Comparison of ENCODE assay signal across 20 cellular contexts in the genomic region with DNA sequence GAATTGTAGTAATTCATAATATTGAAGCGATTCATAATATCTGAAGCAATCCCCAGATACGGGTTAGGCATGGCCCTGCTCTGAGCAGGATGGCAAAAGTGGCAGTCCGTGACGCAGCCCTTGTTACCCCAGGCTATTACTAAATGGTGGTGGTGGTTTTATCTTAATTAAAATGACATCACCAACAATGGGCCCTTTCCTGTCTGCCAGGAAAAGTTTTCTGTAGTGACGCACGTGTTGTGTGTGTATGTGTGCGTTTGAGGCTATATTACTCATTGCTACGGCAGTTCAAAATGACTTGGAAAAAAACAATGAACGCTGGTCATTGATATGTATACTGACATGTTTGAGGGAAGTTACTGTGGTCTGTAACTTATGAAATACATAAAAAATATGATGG. TPM values are rescaled to one million over a fixed set of nuclear protein-coding genes. Genes with fewer than 3 reads are reported as not detected.
A peak's percentile ranks its signal among the peaks of the same experiment; 100 is the strongest.
DNase-seq lines count a peak whose midpoint lies in the region; TF ChIP-seq lines count a peak whose summit lies in the region.
"Had no signal": no experiment of that assay in that cellular context is flagged by ENCODE, and none has a peak within 500 bp of the region (broad histone marks: within the 10 kb centered on the region; RNA-seq: fewer than 3 reads in every experiment).

No MANE protein-coding gene starts in this region.

- no peaks in the 10 kb centered on the region for H3K27me3 ChIP-seq in Peyer's patch
- H3K27me3 ChIP-seq in BE2C, result no peaks in the 10 kb centered on the region
- H3K27me3 ChIP-seq: gastrocnemius medialis, neural progenitor cell had no signal

- TF ChIP-seq POLR2A in Peyer's patch (IDR thresholded peaks at IDR 0.05), result no peak

- H3K9me3 ChIP-seq in Peyer's patch, result no peaks in the 10 kb centered on the region
- no peaks in the 10 kb centered on the region for H3K9me3 ChIP-seq in BE2C
- H3K9me3 ChIP-seq: A549, gastrocnemius medialis had no signal

- H3K4me1 ChIP-seq in Peyer's patch, result peaks cover 0 to 15% (median 3%) of the 10 kb centered on the region in 4 donors
- no peaks in the 10 kb centered on the region for H3K4me1 ChIP-seq in BE2C
- H3K4me1 ChIP-seq: A549, neural progenitor cell had no signal

- H3K27ac ChIP-seq in Peyer's patch, result peak overlapping the region in 3 of 4 donors; percentile 11 to 80 (median 40)
- H3K27ac ChIP-seq: A549, gastrocnemius medialis, neural progenitor cell had no signal

- no peak for TF ChIP-seq CTCF in Peyer's patch (IDR thresholded peaks at IDR 0.05)
- no peak for TF ChIP-seq CTCF in cardiac fibroblast (IDR thresholded peaks at IDR 0.05; ENCODE audit: low read depth, low read length)
- no peak for TF ChIP-seq CTCF in progenitor cell of endocrine pancreas (IDR thresholded peaks at IDR 0.05; ENCODE audit: unreplicated experiment)
- no peak for TF ChIP-seq CTCF in BE2C (IDR thresholded peaks at IDR 0.05; ENCODE audit: low read depth, low read length)

- peaks cover 0 to 33% (median 0%) of the 10 kb centered on the region in 3 donors for H3K36me3 ChIP-seq in Peyer's patch
- H3K36me3 ChIP-seq in BE2C, result no peaks in the 10 kb centered on the region

- DNase-seq in Daoy (ENCODE audit: low read depth), result peak; percentile 84
- no peak for DNase-seq in Peyer's patch
- DNase-seq in cardiac fibroblast (ENCODE audit: low read depth in 2 of 2), result peak; percentile 74 to 75
- DNase-seq in glomerular endothelial cell (ENCODE audit: extremely low read depth, low read depth, low spot score), result peak; percentile 92
- DNase-seq in NCI-H187 treated with DMSO at 0.1 percent for 48 hours (lab: John Stamatoyannopoulos, UW), result no peak
- no peak for DNase-seq in NCI-H1092 (lab: John Stamatoyannopoulos, UW)
- no peak for DNase-seq in progenitor cell of endocrine pancreas (ENCODE audit: low spot score, unreplicated experiment)
- DNase-seq in BE2C, result no peak
- DNase-seq: activated CD4-positive, alpha-beta T cell treated with anti-CD3 and anti-CD28 coated beads, Interleukin-2, amount 50 U/mL, for 1 hour; activated CD8-positive, alpha-beta memory T cell treated with anti-CD3 and anti-CD28 coated beads, Interleukin-2, amount 50 U/mL, for 48 hours; gastrocnemius medialis; Karpas-422; NCI-H1105 treated with DMSO at 0.1 percent for 48 hours; NCI-H526; SHP77; stimulated activated CD4-positive, alpha-beta T cell treated with anti-CD3 and anti-CD28 coated beads, Interleukin-4, amount 100 ng/mL, for 24 hours had no signal

- H3K4me3 Mint-ChIP-seq in progenitor cell of endocrine pancreas (ENCODE audit: low read depth), result no peak overlapping the region
- H3K4me3 Mint-ChIP-seq: CD14-positive monocyte, neural progenitor cell had no signal

- peaks cover 7% of the 10 kb centered on the region for H3K36me3 Mint-ChIP-seq in progenitor cell of endocrine pancreas (ENCODE audit: insufficient read depth)

- H3K27me3 Mint-ChIP-seq in progenitor cell of endocrine pancreas, result no peaks in the 10 kb centered on the region

- H3K9me3 Mint-ChIP-seq in progenitor cell of endocrine pancreas (ENCODE audit: low read depth), result no peaks in the 10 kb centered on the region
- H3K9me3 Mint-ChIP-seq: CD14-positive monocyte, neural progenitor cell had no signal

- H3K4me3 ChIP-seq in Peyer's patch, result no peak overlapping the region
- H3K4me3 ChIP-seq in cardiac fibroblast (replicated peaks in 1 of 2; ENCODE audit: low read depth in 2 of 2, low read length in 2 of 2), result no peak overlapping the region
- no peak overlapping the region for H3K4me3 ChIP-seq in BE2C (ENCODE audit: low read depth, low read length)
- H3K4me3 ChIP-seq: A549, gastrocnemius medialis, neural progenitor cell, smooth muscle cell had no signal

- H3K4me1 Mint-ChIP-seq in progenitor cell of endocrine pancreas (ENCODE audit: low read depth), result no peaks in the 10 kb centered on the region

- no peak overlapping the region for H3K27ac Mint-ChIP-seq in progenitor cell of endocrine pancreas
- H3K27ac Mint-ChIP-seq: neural progenitor cell had no signal

RNA-seq across cellular contexts. Expression of gene MOCOS, which starts 10.6 kb away (rescaled TPM):
- 4.4 and 4.5 TPM in 2 replicates for total RNA-seq in Daoy (2014; rRNA removed; shearing (Covaris generic))
- total RNA-seq in Peyer's patch, result 10 to 100 TPM in 3 of 4 donors, 1 to 10 TPM in 1; 5.0 to 34.0 (median 25.4) TPM
- total RNA-seq in glomerular endothelial cell, result 1.3 and 1.8 TPM in 2 replicates
- total RNA-seq in progenitor cell of endocrine pancreas, result 2.0 and 3.0 TPM in 2 replicates
- not detected for polyA plus RNA-seq in BE2C (2012; ENCODE audit: insufficient read depth, insufficient read length, low read depth)

RNA-seq across cellular contexts. Expression of gene ELP2, which starts 47.0 kb away (rescaled TPM):
- total RNA-seq in Daoy (2014; rRNA removed; shearing (Covaris generic)), result 77.4 and 80.6 TPM in 2 replicates
- total RNA-seq in Peyer's patch (10 to 100 TPM; 41.2 to 74.6 (median 55.7) TPM), glomerular endothelial cell (55.9 and 58.1 TPM in 2 replicates), progenitor cell of endocrine pancreas (111 TPM in 2 replicates)
- polyA plus RNA-seq in BE2C (2012; ENCODE audit: insufficient read depth, insufficient read length, low read depth), result 35.9 TPM

RNA-seq across cellular contexts. Expression of gene SLC39A6, which starts 47.6 kb away (rescaled TPM):
- 57.9 and 66.1 TPM in 2 replicates for total RNA-seq in Daoy (2014; rRNA removed; shearing (Covaris generic))
- 10 to 100 TPM in 1 of 4 donors, 1 to 10 TPM in 3; 7.4 to 13.0 (median 8.2) TPM for total RNA-seq in Peyer's patch
- 21.0 and 25.3 TPM in 2 replicates for total RNA-seq in glomerular endothelial cell
- total RNA-seq in progenitor cell of endocrine pancreas, result 78.1 and 80.1 TPM in 2 replicates
- polyA plus RNA-seq in BE2C (2012; ENCODE audit: insufficient read depth, insufficient read length, low read depth), result 41.5 TPM

Comparison
In these comparisons a context has a peak if more than half of its experiments do, and no peak if none do; other contexts are left out.
1. DNase-seq: peak in Daoy (single experiment), cardiac fibroblast (2 of 2) and glomerular endothelial cell (single experiment); none in Peyer's patch (0 of 3), NCI-H187 treated with DMSO at 0.1 percent for 48 hours (single experiment), NCI-H1092 (single experiment), progenitor cell of endocrine pancreas (single experiment) and BE2C (single experiment).